In genomic region chr19:31177230-31177629, GRCh38 we compare ENCODE assay signal across 22 cellular contexts.
DNase-seq lines count a peak whose midpoint lies in the region; ATAC-seq and TF ChIP-seq lines count a peak whose summit lies in the region.
"Had no signal": no experiment of that assay in that cellular context is flagged by ENCODE, and none has a peak within 500 bp of the region (broad histone marks: within the 10 kb centered on the region; RNA-seq: fewer than 3 reads in every experiment).

No MANE protein-coding gene starts in this region.

- no peaks in the 10 kb centered on the region for H3K36me3 ChIP-seq in HEK293 (ENCODE audit: control insufficient read depth in 2 of 2, insufficient read depth in 1 of 2, low read length in 2 of 2)
- no peaks in the 10 kb centered on the region for H3K36me3 ChIP-seq in SJCRH30
- H3K36me3 ChIP-seq in esophagus muscularis mucosa: no peaks in the 10 kb centered on the region
- no peaks in the 10 kb centered on the region for H3K36me3 ChIP-seq in gastrocnemius medialis
- H3K36me3 ChIP-seq: BE2C had no signal

- no peak overlapping the region for H3K4me3 ChIP-seq in HEK293 (ENCODE audit: low read depth, low read length)
- no peak overlapping the region for H3K4me3 ChIP-seq in SJCRH30
- no peak overlapping the region for H3K4me3 ChIP-seq in esophagus muscularis mucosa
- no peak overlapping the region for H3K4me3 ChIP-seq in gastrocnemius medialis

- 24% methylated on average over 5 of the region's 5 CpGs for WGBS in esophagus muscularis mucosa

- no peaks in the 10 kb centered on the region for H3K27me3 ChIP-seq in SJCRH30
- H3K27me3 ChIP-seq in esophagus muscularis mucosa: no peaks in the 10 kb centered on the region
- no peaks in the 10 kb centered on the region for H3K27me3 ChIP-seq in gastrocnemius medialis
- H3K27me3 ChIP-seq: BE2C had no signal

- H3K27ac ChIP-seq in HEK293 (ENCODE audit: extremely low read depth, low read depth, low read length) (no peak overlapping the region), SJCRH30 (peak overlapping the region; percentile 3; the same call in 1 of the 2 replicates), esophagus muscularis mucosa (replicated peaks in 1 of 4) (no peak overlapping the region), gastrocnemius medialis (no peak overlapping the region)

- H3K27ac Mint-ChIP-seq in osteocyte (ENCODE audit: unreplicated experiment): no peak overlapping the region
- H3K27ac Mint-ChIP-seq: CD4-positive, CD25-positive, alpha-beta regulatory T cell; CD8-positive, alpha-beta memory T cell; HFFc6 had no signal

- TF ChIP-seq EP300 in esophagus muscularis mucosa (IDR thresholded peaks at IDR 0.05): no peak

- in situ Hi-C loops in gastrocnemius medialis (cut with MboI; ENCODE audit: low sequenced_read_pairs in 4 of 4): no loop called here

- TF ChIP-seq POLR2A in esophagus muscularis mucosa (IDR thresholded peaks at IDR 0.05; ENCODE audit: low read depth) (no peak), gastrocnemius medialis (IDR thresholded peaks at IDR 0.05) (no peak)

- ATAC-seq in HG02981 (IDR thresholded peaks at IDR 0.05; ENCODE audit: unreplicated experiment) (no peak), HG03159 (IDR thresholded peaks at IDR 0.05; ENCODE audit: unreplicated experiment) (no peak), gastrocnemius medialis (no peak)
- ATAC-seq: HepG2 had no signal

- POLR2A ChIA-PET in HEK293 (lab: Yijun Ruan, JAX): no interaction called here

- no peak for TF ChIP-seq CTCF in HEK293 (tag by site-specific recombination; IDR thresholded peaks at IDR 0.05)
- TF ChIP-seq CTCF in esophagus muscularis mucosa (IDR thresholded peaks at IDR 0.05): no peak
- no peak for TF ChIP-seq CTCF in osteocyte (IDR thresholded peaks at IDR 0.05)
- TF ChIP-seq CTCF in gastrocnemius medialis (IDR thresholded peaks at IDR 0.05 in 4 of 5, conservative IDR thresholded peaks at IDR 0.05 in 1 of 5): no peak

- H3K36me3 Mint-ChIP-seq in osteocyte (ENCODE audit: unreplicated experiment): no peaks in the 10 kb centered on the region
- H3K36me3 Mint-ChIP-seq: CD4-positive, CD25-positive, alpha-beta regulatory T cell; CD8-positive, alpha-beta memory T cell had no signal

- intact Hi-C loops in esophagus muscularis mucosa (cut with DNase I): no loop called here
- intact Hi-C loops in gastrocnemius medialis (cut with DNase I; ENCODE audit: low total_unique reads): no loop called here

- H3K4me3 Mint-ChIP-seq in osteocyte (ENCODE audit: unreplicated experiment): no peak overlapping the region
- H3K4me3 Mint-ChIP-seq: CD4-positive, CD25-positive, alpha-beta regulatory T cell; CD8-positive, alpha-beta memory T cell; HFFc6 had no signal

- no peaks in the 10 kb centered on the region for H3K9me3 Mint-ChIP-seq in osteocyte (ENCODE audit: unreplicated experiment)
- H3K9me3 Mint-ChIP-seq: CD8-positive, alpha-beta memory T cell; HFFc6 had no signal

- CTCF ChIA-PET in HEK293 (lab: Yijun Ruan, JAX): interaction anchor here (0.6 to 1.1 kb wide), 3 partner anchors 9 to 377 kb away, joined by 3 to 5 read pairs (median 3); no protein-coding TSS in a partner anchor

- peaks cover 9% of the 10 kb centered on the region for H3K4me1 Mint-ChIP-seq in osteocyte (ENCODE audit: unreplicated experiment)
- H3K4me1 Mint-ChIP-seq: CD4-positive, CD25-positive, alpha-beta regulatory T cell; CD8-positive, alpha-beta memory T cell had no signal

- peak; percentile 84 to 87 for DNase-seq in SJCRH30
- DNase-seq in esophagus muscularis mucosa (ENCODE audit: extremely low spot score): peak; percentile 75
- peak; percentile 75 for DNase-seq in osteocyte (ENCODE audit: extremely low spot score, unreplicated experiment)
- DNase-seq in gastrocnemius medialis: no peak
- no peak for DNase-seq in hippocampal formation (lab: John Stamatoyannopoulos, UW)
- DNase-seq: ACHN; BE2C; C1 segment of cervical spinal cord; CD4-positive, CD25-positive, alpha-beta regulatory T cell; CD8-positive, alpha-beta memory T cell; COR-L47; DMS 273 treated with DMSO at 0.1 percent for 48 hours; DMS53; DND-41; GOT3; HCEC 1CT; HFFc6; KG1 had no signal

- no peaks in the 10 kb centered on the region for H3K4me1 ChIP-seq in HEK293 (ENCODE audit: control insufficient read depth, insufficient read depth, low read length)
- peaks cover 16% of the 10 kb centered on the region for H3K4me1 ChIP-seq in SJCRH30
- H3K4me1 ChIP-seq in esophagus muscularis mucosa: no peaks in the 10 kb centered on the region
- H3K4me1 ChIP-seq in gastrocnemius medialis: no peaks in the 10 kb centered on the region
- H3K4me1 ChIP-seq: BE2C had no signal

- H3K27me3 Mint-ChIP-seq in osteocyte (ENCODE audit: unreplicated experiment): no peaks in the 10 kb centered on the region

- H3K9me3 ChIP-seq in HEK293 (ENCODE audit: control insufficient read depth, insufficient read depth, low read depth, low read length) (no peaks in the 10 kb centered on the region; the same call in 1 of the 2 replicates), SJCRH30 (replicated peaks) (no peaks in the 10 kb centered on the region), esophagus muscularis mucosa (no peaks in the 10 kb centered on the region), gastrocnemius medialis (no peaks in the 10 kb centered on the region)
- H3K9me3 ChIP-seq: BE2C had no signal

TF ChIP-seq in HEK293, 187 proteins besides CTCF, POLR2A, EP300 and RAD21:
- no peak for TF ChIP-seq ZNF138 (tag by site-specific recombination; IDR thresholded peaks at IDR 0.05; ENCODE audit: borderline replicate concordance)
- no peak for TF ChIP-seq YY1 (tag by site-specific recombination; IDR thresholded peaks at IDR 0.05)
- TF ChIP-seq GLIS1 (tag by site-specific recombination; IDR thresholded peaks at IDR 0.05): peak; percentile 24
- no peak for TF ChIP-seq ZNF670 (tag by site-specific recombination; IDR thresholded peaks at IDR 0.05; ENCODE audit: low read depth)
- TF ChIP-seq GLIS2 (tag by site-specific recombination; IDR thresholded peaks at IDR 0.05): no peak
- no peak for TF ChIP-seq ZNF366 (tag by site-specific recombination; conservative IDR thresholded peaks at IDR 0.05)

Comparison
In these comparisons a context has a peak if more than half of its experiments do, and no peak if none do; other contexts are left out.
1. DNase-seq: peak in SJCRH30 (2 of 2), esophagus muscularis mucosa (single experiment) and osteocyte (single experiment); none in gastrocnemius medialis (0 of 2) and hippocampal formation (0 of 2).